In genomic region chr4:174156239-174156826, GRCh38 we compare ENCODE assay signal across 9 cellular contexts.
DNase-seq lines count a peak whose midpoint lies in the region; ATAC-seq, FAIRE-seq and TF ChIP-seq lines count a peak whose summit lies in the region.
"Had no signal": no experiment of that assay in that cellular context is flagged by ENCODE, and none has a peak within 500 bp of the region (broad histone marks: within the 10 kb centered on the region; RNA-seq: fewer than 3 reads in every experiment).

No MANE protein-coding gene starts in this region.

- H3K27ac Mint-ChIP-seq in T-cell, result no peak overlapping the region
- H3K27ac Mint-ChIP-seq: naive thymus-derived CD8-positive, alpha-beta T cell had no signal

- POLR2A ChIA-PET in T-cell (lab: Charles Lee), result no interaction called here

- no peaks in the 10 kb centered on the region for H3K9me3 ChIP-seq in BE2C

- TF ChIP-seq CTCF in BE2C (IDR thresholded peaks at IDR 0.05; ENCODE audit: low read depth, low read length), result peak; percentile 85

- ATAC-seq in GM18868 (IDR thresholded peaks at IDR 0.05; ENCODE audit: unreplicated experiment) (peak; percentile 96), HG03025 (IDR thresholded peaks at IDR 0.05; ENCODE audit: low FRiP score, unreplicated experiment) (peak; percentile 90), T-cell (replicated peaks in 1 of 4) (no peak)
- ATAC-seq: naive thymus-derived CD8-positive, alpha-beta T cell had no signal

- no peak overlapping the region for H3K4me3 ChIP-seq in BE2C (ENCODE audit: low read depth, low read length)

- peaks cover 13 to 32% of the 10 kb centered on the region in 2 donors for H3K27me3 Mint-ChIP-seq in T-cell

- H3K27me3 ChIP-seq in BE2C, result no peaks in the 10 kb centered on the region

- CTCF ChIA-PET in T-cell (lab: Charles Lee), result interaction anchor here in 1 of 2 donors (0.6 kb wide), 1 partner anchor 1146 kb away, joined by 4 read pairs; no protein-coding TSS in a partner anchor

- H3K4me1 ChIP-seq in BE2C, result peaks cover 28% of the 10 kb centered on the region

- no peaks in the 10 kb centered on the region for H3K4me1 Mint-ChIP-seq in T-cell
- H3K4me1 Mint-ChIP-seq: naive thymus-derived CD8-positive, alpha-beta T cell had no signal

- H3K9me3 Mint-ChIP-seq in T-cell, result no peaks in the 10 kb centered on the region
- H3K9me3 Mint-ChIP-seq: naive thymus-derived CD8-positive, alpha-beta T cell had no signal

- H3K4me3 Mint-ChIP-seq in T-cell, result no peak overlapping the region
- H3K4me3 Mint-ChIP-seq: naive thymus-derived CD8-positive, alpha-beta T cell had no signal

- DNase-seq in BE2C (peak; percentile 28), NCI-H2081 treated with DMSO at 0.1 percent for 48 hours (lab: John Stamatoyannopoulos, UW) (peak; percentile 23), amniotic epithelial cell (ENCODE audit: low read depth) (peak; percentile 80), iris pigment epithelial cell (ENCODE audit: low read depth) (peak; percentile 53), urothelium cell line (ENCODE audit: low spot score) (peak; percentile 21), T-cell (no peak)

- no peak for FAIRE-seq in urothelium cell line (lab: Jason Lieb, UNC)

- no peaks in the 10 kb centered on the region for H3K36me3 Mint-ChIP-seq in T-cell
- H3K36me3 Mint-ChIP-seq: naive thymus-derived CD8-positive, alpha-beta T cell had no signal

- H3K36me3 ChIP-seq in BE2C, result peaks cover 2% of the 10 kb centered on the region

Comparison
In these comparisons a context has a peak if more than half of its experiments do, and no peak if none do; other contexts are left out.
1. DNase-seq: peak in BE2C (single experiment), NCI-H2081 treated with DMSO at 0.1 percent for 48 hours (single experiment), amniotic epithelial cell (single experiment), iris pigment epithelial cell (single experiment) and urothelium cell line (single experiment); none in T-cell (0 of 34).
2. ATAC-seq: peak in GM18868 (single experiment) and HG03025 (single experiment); none in T-cell (0 of 4).